Comparison of ENCODE assay signal across 28 cellular contexts in the genomic region with DNA sequence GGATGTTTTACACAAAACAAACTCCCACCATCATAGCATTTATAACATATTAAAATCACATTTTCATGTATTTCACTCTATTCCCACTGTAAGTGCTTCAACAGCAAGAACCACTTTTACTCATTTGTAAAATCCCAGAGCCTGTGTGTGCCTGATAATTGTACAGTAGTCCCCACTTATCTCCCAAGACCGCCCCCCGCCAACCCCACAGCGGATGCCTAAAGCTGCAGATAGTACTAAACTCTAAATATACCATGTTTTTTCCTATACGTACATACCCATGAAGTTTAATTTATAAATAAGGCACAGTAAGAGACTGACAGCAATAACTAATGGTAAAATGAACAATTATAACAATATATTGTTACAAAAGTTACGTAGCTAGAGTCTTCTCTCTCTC.
"Had no signal": no experiment of that assay in that cellular context is flagged by ENCODE, and none has a peak within 500 bp of the region (broad histone marks: within the 10 kb centered on the region; RNA-seq: fewer than 3 reads in every experiment).

No MANE protein-coding gene starts in this region.

- H3K36me3 Mint-ChIP-seq: immature natural killer cell; memory B cell; naive thymus-derived CD8-positive, alpha-beta T cell had no signal

- H3K27me3 ChIP-seq: brain microvascular endothelial cell, dorsolateral prefrontal cortex, heart left ventricle, suprapubic skin, tibial artery had no signal

- H3K9me3 Mint-ChIP-seq: activated naive CD4-positive, alpha-beta T cell treated with anti-CD3 and anti-CD28 coated beads for 36 hours; activated T-cell treated with anti-CD3 and anti-CD28 coated beads, Interleukin-2, amount 50 U/mL, for 72 hours; immature natural killer cell; memory B cell; naive thymus-derived CD8-positive, alpha-beta T cell had no signal

- ATAC-seq: activated CD4-positive, alpha-beta T cell treated with anti-CD3 and anti-CD28 coated beads for 36 hours; activated CD8-positive, alpha-beta memory T cell treated with anti-CD3 and anti-CD28 coated beads, Interleukin-2, amount 10 ng/mL, durations not matched to agents 7 days and 5 days; activated CD8-positive, alpha-beta T cell treated with anti-CD3 and anti-CD28 coated beads, Interleukin-2, amount 10 ng/mL, durations not matched to agents 7 days and 5 days; activated T-cell treated with anti-CD3 and anti-CD28 coated beads, Interleukin-2, amount 50 U/mL, for 72 hours; esophagus mucosa; heart left ventricle; left colon; naive thymus-derived CD8-positive, alpha-beta T cell; right cardiac atrium had no signal

- H3K27ac ChIP-seq: brain microvascular endothelial cell, coronary artery, dorsolateral prefrontal cortex, heart left ventricle, suprapubic skin, tibial artery had no signal

- H3K9me3 ChIP-seq: heart left ventricle, suprapubic skin, tibial artery had no signal

- H3K27me3 Mint-ChIP-seq: activated CD4-positive, alpha-beta T cell treated with anti-CD3 and anti-CD28 coated beads for 36 hours; activated CD8-positive, alpha-beta memory T cell treated with anti-CD3 and anti-CD28 coated beads, Interleukin-2, amount 10 ng/mL, durations not matched to agents 7 days and 5 days; memory B cell; naive thymus-derived CD8-positive, alpha-beta T cell had no signal

- H3K27ac Mint-ChIP-seq: activated CD4-positive, alpha-beta T cell treated with anti-CD3 and anti-CD28 coated beads for 36 hours; activated CD8-positive, alpha-beta memory T cell treated with anti-CD3 and anti-CD28 coated beads, Interleukin-2, amount 10 ng/mL, durations not matched to agents 7 days and 5 days; activated CD8-positive, alpha-beta T cell treated with anti-CD3 and anti-CD28 coated beads, Interleukin-2, amount 10 ng/mL, durations not matched to agents 7 days and 5 days; activated naive CD4-positive, alpha-beta T cell treated with anti-CD3 and anti-CD28 coated beads for 36 hours; activated T-cell treated with anti-CD3 and anti-CD28 coated beads, Interleukin-2, amount 50 U/mL, for 72 hours; memory B cell; naive thymus-derived CD8-positive, alpha-beta T cell had no signal

- FAIRE-seq: astrocyte, endothelial cell of umbilical vein, kidney had no signal

- H3K4me3 Mint-ChIP-seq: activated CD4-positive, alpha-beta T cell treated with anti-CD3 and anti-CD28 coated beads for 36 hours; activated CD8-positive, alpha-beta memory T cell treated with anti-CD3 and anti-CD28 coated beads, Interleukin-2, amount 10 ng/mL, durations not matched to agents 7 days and 5 days; activated CD8-positive, alpha-beta T cell treated with anti-CD3 and anti-CD28 coated beads, Interleukin-2, amount 10 ng/mL, durations not matched to agents 7 days and 5 days; activated naive CD4-positive, alpha-beta T cell treated with anti-CD3 and anti-CD28 coated beads for 36 hours; activated T-cell treated with anti-CD3 and anti-CD28 coated beads, Interleukin-2, amount 50 U/mL, for 72 hours; immature natural killer cell; memory B cell; naive thymus-derived CD8-positive, alpha-beta T cell had no signal

- H3K4me3 ChIP-seq: coronary artery, dorsolateral prefrontal cortex, heart left ventricle, suprapubic skin, tibial artery had no signal

- DNase-seq: activated CD4-positive, alpha-beta T cell treated with anti-CD3 and anti-CD28 coated beads for 36 hours; activated CD4-positive, CD25-positive, alpha-beta regulatory T cell; activated CD8-positive, alpha-beta memory T cell treated with anti-CD3 and anti-CD28 coated beads, Interleukin-2, amount 10 ng/mL, durations not matched to agents 7 days and 5 days; activated CD8-positive, alpha-beta T cell treated with anti-CD3 and anti-CD28 coated beads, Interleukin-2, amount 10 ng/mL, durations not matched to agents 7 days and 5 days; activated naive CD4-positive, alpha-beta T cell treated with anti-CD3 and anti-CD28 coated beads for 36 hours; activated T-cell treated with anti-CD3 and anti-CD28 coated beads for 4 hours; activated T-cell treated with anti-CD3 and anti-CD28 coated beads, Interleukin-2, amount 50 U/mL, for 72 hours; amniotic stem cell; brain microvascular endothelial cell; dorsolateral prefrontal cortex; effector memory CD4-positive, alpha-beta T cell; foreskin fibroblast; heart left ventricle; hypothalamus; immature natural killer cell; kidney; left colon; naive thymus-derived CD8-positive, alpha-beta T cell; right cardiac atrium; stimulated activated naive CD4-positive, alpha-beta T cell; T-helper 9 cell; tibial artery had no signal

- H3K36me3 ChIP-seq: brain microvascular endothelial cell, heart left ventricle, suprapubic skin, tibial artery had no signal

- H3K4me1 ChIP-seq: suprapubic skin, tibial artery had no signal
